In genomic region chr5:178145965-178146820, GRCh38 we compare ENCODE assay signal across 9 cellular contexts. TPM values are rescaled to one million over a fixed set of nuclear protein-coding genes. Genes with fewer than 3 reads are reported as not detected.
DNase-seq lines count a peak whose midpoint lies in the region; ATAC-seq lines count a peak whose summit lies in the region.
"Had no signal": no experiment of that assay in that cellular context is flagged by ENCODE, and none has a peak within 500 bp of the region (broad histone marks: within the 10 kb centered on the region; RNA-seq: fewer than 3 reads in every experiment).

No MANE protein-coding gene starts in this region.

- peaks cover 31% of the 10 kb centered on the region for H3K4me1 Mint-ChIP-seq in activated CD4-positive, alpha-beta T cell treated with anti-CD3 and anti-CD28 coated beads, Interleukin-2, amount 10 ng/mL, durations not matched to agents 24 days and 14 days
- H3K4me1 Mint-ChIP-seq in naive B cell, result peaks cover 6 to 13% (median 7%) of the 10 kb centered on the region in 3 donors

- intact Hi-C loops in activated CD4-positive, alpha-beta T cell treated with anti-CD3 and anti-CD28 coated beads, Interleukin-2, amount 10 ng/mL, durations not matched to agents 24 days and 14 days (cut with micrococcal nuclease), result loop anchor here (1.0 kb wide), 1 partner anchor 70 kb away; no protein-coding TSS in a partner anchor

- H3K9me3 Mint-ChIP-seq in activated CD4-positive, alpha-beta T cell treated with anti-CD3 and anti-CD28 coated beads, Interleukin-2, amount 10 ng/mL, durations not matched to agents 24 days and 14 days, result no peaks in the 10 kb centered on the region
- no peaks in the 10 kb centered on the region for H3K9me3 Mint-ChIP-seq in naive B cell

- no peak overlapping the region for H3K4me3 Mint-ChIP-seq in activated CD4-positive, alpha-beta T cell treated with anti-CD3 and anti-CD28 coated beads, Interleukin-2, amount 10 ng/mL, durations not matched to agents 24 days and 14 days
- H3K4me3 Mint-ChIP-seq in naive B cell, result peak overlapping the region in 1 of 8 donors; percentile 70

- ATAC-seq in HG02571 (IDR thresholded peaks at IDR 0.05; ENCODE audit: unreplicated experiment) (peak; percentile 68), naive B cell (ENCODE audit: low read depth in 2 of 2) (peak; percentile 97 to 99), HG02763 (IDR thresholded peaks at IDR 0.05; ENCODE audit: unreplicated experiment) (no peak)

- DNase-seq in ELR (ENCODE audit: low read depth) (peak; percentile 83), NCI-H2196 treated with DMSO at 0.1 percent for 48 hours (lab: John Stamatoyannopoulos, UW; ENCODE audit: unreplicated experiment) (peak; percentile 8), dermis microvascular lymphatic vessel endothelial cell (ENCODE audit: low read depth in 2 of 2) (peak; percentile 53 to 68), naive B cell (peak; percentile 68)
- DNase-seq in activated CD4-positive, alpha-beta T cell treated with anti-CD3 and anti-CD28 coated beads, Interleukin-2, amount 10 ng/mL, durations not matched to agents 24 days and 14 days, result peak; percentile 91
- peak; percentile 66 for DNase-seq in stimulated activated naive CD4-positive, alpha-beta T cell treated with Interleukin-2 at 50 U/mL for 16 hours (lab: John Stamatoyannopoulos, UW)

- peaks cover 67% of the 10 kb centered on the region for H3K36me3 Mint-ChIP-seq in activated CD4-positive, alpha-beta T cell treated with anti-CD3 and anti-CD28 coated beads, Interleukin-2, amount 10 ng/mL, durations not matched to agents 24 days and 14 days (ENCODE audit: low read depth)
- peaks cover 0 to 7% of the 10 kb centered on the region in 2 donors for H3K36me3 Mint-ChIP-seq in naive B cell

- H3K27ac Mint-ChIP-seq in activated CD4-positive, alpha-beta T cell treated with anti-CD3 and anti-CD28 coated beads, Interleukin-2, amount 10 ng/mL, durations not matched to agents 24 days and 14 days, result peak overlapping the region; percentile 35
- peak overlapping the region in 3 of 6 donors; percentile 33 to 73 (median 73) for H3K27ac Mint-ChIP-seq in naive B cell

- no peaks in the 10 kb centered on the region for H3K27me3 Mint-ChIP-seq in activated CD4-positive, alpha-beta T cell treated with anti-CD3 and anti-CD28 coated beads, Interleukin-2, amount 10 ng/mL, durations not matched to agents 24 days and 14 days
- H3K27me3 Mint-ChIP-seq in naive B cell, result no peaks in the 10 kb centered on the region

RNA-seq across cellular contexts. Expression of gene NHP2, which starts 7.5 kb away (rescaled TPM):
- 267 and 273 TPM in 2 replicates for total RNA-seq in activated CD4-positive, alpha-beta T cell treated with anti-CD3 and anti-CD28 coated beads, Interleukin-2, amount 10 ng/mL, durations not matched to agents 24 days and 14 days
- 106 and 132 TPM in 2 replicates for total RNA-seq in dermis microvascular lymphatic vessel endothelial cell
- 100 to 1,000 TPM; 212 to 320 (median 229) TPM for polyA plus RNA-seq in naive B cell (ENCODE audit: low read depth in 6 of 6)

RNA-seq across cellular contexts. Expression of gene RMND5B, which starts 15.4 kb away (rescaled TPM):
- 29.3 and 29.5 TPM in 2 replicates for total RNA-seq in activated CD4-positive, alpha-beta T cell treated with anti-CD3 and anti-CD28 coated beads, Interleukin-2, amount 10 ng/mL, durations not matched to agents 24 days and 14 days
- total RNA-seq in dermis microvascular lymphatic vessel endothelial cell, result 29.4 and 33.6 TPM in 2 replicates
- polyA plus RNA-seq in naive B cell (ENCODE audit: low read depth in 6 of 6), result 10 to 100 TPM; 36.2 to 82.3 (median 40.3) TPM

RNA-seq across cellular contexts. Expression of gene N4BP3, which starts 32.9 kb away (rescaled TPM):
- total RNA-seq in activated CD4-positive, alpha-beta T cell treated with anti-CD3 and anti-CD28 coated beads, Interleukin-2, amount 10 ng/mL, durations not matched to agents 24 days and 14 days, result 3.2 and 3.3 TPM in 2 replicates
- total RNA-seq in dermis microvascular lymphatic vessel endothelial cell, result 22.2 and 24.7 TPM in 2 replicates
- polyA plus RNA-seq in naive B cell (ENCODE audit: low read depth in 6 of 6), result 10 to 100 TPM in 1 of 6 donors, 1 to 10 TPM in 4, under 1 TPM in 1; 0.63 to 10.1 (median 3.5) TPM

RNA-seq across cellular contexts. Expression of gene GMCL2, which starts 41.0 kb away (rescaled TPM):
- total RNA-seq in activated CD4-positive, alpha-beta T cell treated with anti-CD3 and anti-CD28 coated beads, Interleukin-2, amount 10 ng/mL, durations not matched to agents 24 days and 14 days, result 0.07 TPM in 1 of 2 replicates, not detected in the other
- total RNA-seq in dermis microvascular lymphatic vessel endothelial cell, result not detected in 2 replicates
- polyA plus RNA-seq in naive B cell (ENCODE audit: low read depth in 6 of 6), result not detected
- total RNA-seq: aorta had no signal
- polyA plus RNA-seq: aorta had no signal

RNA-seq across cellular contexts. Expression of gene HNRNPAB, which starts 58.1 kb away (rescaled TPM):
- 492 and 507 TPM in 2 replicates for total RNA-seq in activated CD4-positive, alpha-beta T cell treated with anti-CD3 and anti-CD28 coated beads, Interleukin-2, amount 10 ng/mL, durations not matched to agents 24 days and 14 days
- total RNA-seq in dermis microvascular lymphatic vessel endothelial cell, result 37.5 and 46.4 TPM in 2 replicates
- 10 to 100 TPM; 33.3 to 65.8 (median 51.7) TPM for polyA plus RNA-seq in naive B cell (ENCODE audit: low read depth in 6 of 6)

Comparison
In these comparisons a context has a peak if more than half of its experiments do, and no peak if none do; other contexts are left out.
1. DNase-seq: peak in every context shown above with its lines; median percentile 91 in activated CD4-positive, alpha-beta T cell treated with anti-CD3 and anti-CD28 coated beads, Interleukin-2, amount 10 ng/mL, durations not matched to agents 24 days and 14 days; 83 in ELR; 68 in naive B cell; 66 in stimulated activated naive CD4-positive, alpha-beta T cell treated with Interleukin-2 at 50 U/mL for 16 hours; 60 in dermis microvascular lymphatic vessel endothelial cell; 8 in NCI-H2196 treated with DMSO at 0.1 percent for 48 hours.